20 cellular contexts compared by ENCODE assay signal in the genomic region with DNA sequence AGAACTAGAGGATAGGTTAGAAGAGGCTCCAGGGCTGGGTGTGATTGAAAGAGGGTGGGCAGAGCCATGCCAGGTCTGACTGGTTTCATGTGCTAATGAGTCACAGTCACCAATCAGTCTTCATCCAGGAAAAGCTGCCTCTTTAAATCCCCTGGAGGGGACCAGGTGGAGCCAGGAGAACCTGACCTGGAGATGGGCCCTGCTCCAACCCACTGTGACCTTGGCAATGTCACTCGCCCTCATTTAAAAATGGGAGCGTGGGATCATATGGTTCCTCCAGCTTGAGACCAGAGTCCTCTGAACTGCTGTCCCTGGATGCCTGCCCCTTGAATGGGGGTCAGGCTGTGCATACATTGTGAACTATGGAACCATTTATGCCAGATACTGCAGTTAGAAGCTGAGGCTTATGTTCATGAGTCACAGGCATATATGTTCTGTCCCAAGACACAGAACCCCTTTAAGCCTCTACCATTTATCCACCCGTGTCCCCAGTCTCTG. TPM values are rescaled to one million over a fixed set of nuclear protein-coding genes. Genes with fewer than 3 reads are reported as not detected.
A peak's percentile ranks its signal among the peaks of the same experiment; 100 is the strongest.
DNase-seq lines count a peak whose midpoint lies in the region; ATAC-seq and TF ChIP-seq lines count a peak whose summit lies in the region.
"Had no signal": no experiment of that assay in that cellular context is flagged by ENCODE, and none has a peak within 500 bp of the region (broad histone marks: within the 10 kb centered on the region; RNA-seq: fewer than 3 reads in every experiment).

No MANE protein-coding gene starts in this region.

- H3K27me3 Mint-ChIP-seq in activated CD4-positive, alpha-beta T cell treated with anti-CD3 and anti-CD28 coated beads for 36 hours: peaks cover 17% of the 10 kb centered on the region
- H3K27me3 Mint-ChIP-seq in activated CD4-positive, alpha-beta T cell treated with anti-CD3 and anti-CD28 coated beads, Interleukin-2, amount 10 ng/mL, durations not matched to agents 7 days and 5 days: peaks cover 38% of the 10 kb centered on the region

- H3K4me3 Mint-ChIP-seq in activated CD4-positive, alpha-beta T cell treated with anti-CD3 and anti-CD28 coated beads for 36 hours: no peak overlapping the region
- H3K4me3 Mint-ChIP-seq in activated CD4-positive, alpha-beta T cell treated with anti-CD3 and anti-CD28 coated beads, Interleukin-2, amount 10 ng/mL, durations not matched to agents 7 days and 5 days: no peak overlapping the region
- H3K4me3 Mint-ChIP-seq: activated CD4-positive, alpha-beta T cell treated with anti-CD3 and anti-CD28 coated beads, Interleukin-2, amount 10 ng/mL, durations not matched to agents 24 days and 14 days; activated T-cell treated with anti-CD3 and anti-CD28 coated beads, Interleukin-2, amount 50 U/mL, for 72 hours; CD8-positive, alpha-beta T cell had no signal

- 82% methylated on average over 3 of the region's 3 CpGs for WGBS in suprapubic skin

- H3K9me3 ChIP-seq in Peyer's patch (peaks cover 0 to 6% (median 0%) of the 10 kb centered on the region in 4 donors), suprapubic skin (no peaks in the 10 kb centered on the region), osteoblast (ENCODE audit: low read depth, low read length) (no peaks in the 10 kb centered on the region)

- H4K20me1 ChIP-seq in osteoblast (ENCODE audit: insufficient read depth, low read length): no peaks in the 10 kb centered on the region

- intact Hi-C loops in activated CD4-positive, alpha-beta T cell treated with anti-CD3 and anti-CD28 coated beads for 36 hours (cut with DNase I, micrococcal nuclease): no loop called here

- ATAC-seq in activated CD4-positive, alpha-beta T cell treated with anti-CD3 and anti-CD28 coated beads for 36 hours: peak; percentile 36
- no peak for ATAC-seq in GM19035 (IDR thresholded peaks at IDR 0.05; ENCODE audit: unreplicated experiment)
- ATAC-seq: activated T-cell treated with anti-CD3 and anti-CD28 coated beads, Interleukin-2, amount 50 U/mL, for 72 hours; CD8-positive, alpha-beta T cell had no signal

- no peaks in the 10 kb centered on the region for H3K4me1 Mint-ChIP-seq in activated CD4-positive, alpha-beta T cell treated with anti-CD3 and anti-CD28 coated beads for 36 hours
- no peaks in the 10 kb centered on the region for H3K4me1 Mint-ChIP-seq in activated CD4-positive, alpha-beta T cell treated with anti-CD3 and anti-CD28 coated beads, Interleukin-2, amount 10 ng/mL, durations not matched to agents 7 days and 5 days
- H3K4me1 Mint-ChIP-seq: activated CD4-positive, alpha-beta T cell treated with anti-CD3 and anti-CD28 coated beads, Interleukin-2, amount 10 ng/mL, durations not matched to agents 24 days and 14 days had no signal

- H3K4me2 ChIP-seq in osteoblast (ENCODE audit: insufficient read depth, low read length): no peak overlapping the region

- TF ChIP-seq EP300 in suprapubic skin (IDR thresholded peaks at IDR 0.05): no peak

- H3K27ac Mint-ChIP-seq in activated CD4-positive, alpha-beta T cell treated with anti-CD3 and anti-CD28 coated beads for 36 hours: no peak overlapping the region
- H3K27ac Mint-ChIP-seq in activated CD4-positive, alpha-beta T cell treated with anti-CD3 and anti-CD28 coated beads, Interleukin-2, amount 10 ng/mL, durations not matched to agents 7 days and 5 days: no peak overlapping the region
- H3K27ac Mint-ChIP-seq: activated CD4-positive, alpha-beta T cell treated with anti-CD3 and anti-CD28 coated beads, Interleukin-2, amount 10 ng/mL, durations not matched to agents 24 days and 14 days; activated T-cell treated with anti-CD3 and anti-CD28 coated beads, Interleukin-2, amount 50 U/mL, for 72 hours; CD8-positive, alpha-beta T cell had no signal

- CTCF ChIA-PET in activated CD4-positive, alpha-beta T cell treated with anti-CD3 and anti-CD28 coated beads for 36 hours (lab: Charles Lee): no interaction called here
- CTCF ChIA-PET in activated CD4-positive, alpha-beta T cell treated with anti-CD3 and anti-CD28 coated beads, Interleukin-2, amount 10 ng/mL, durations not matched to agents 7 days and 5 days (lab: Charles Lee): interaction anchor here (0.6 kb wide), 1 partner anchor 23 kb away, joined by 5 read pairs; a partner anchor contains a TSS

- H3K79me2 ChIP-seq in osteoblast (ENCODE audit: insufficient read depth, low read length): no peaks in the 10 kb centered on the region

- H3K27ac ChIP-seq in Peyer's patch (peak overlapping the region in 1 of 4 donors; percentile 68), suprapubic skin (peak overlapping the region; percentile 4), osteoblast (ENCODE audit: low read depth, low read length) (no peak overlapping the region)
- H3K27ac ChIP-seq: esophagus muscularis mucosa, heart right ventricle had no signal

- TF ChIP-seq CTCF in Peyer's patch (IDR thresholded peaks at IDR 0.05) (no peak), suprapubic skin (IDR thresholded peaks at IDR 0.05) (no peak), osteoblast (IDR thresholded peaks at IDR 0.05; ENCODE audit: extremely low read depth, low read depth, low read length) (no peak)

- H3K27me3 ChIP-seq in Peyer's patch (no peaks in the 10 kb centered on the region), suprapubic skin (no peaks in the 10 kb centered on the region), osteoblast (ENCODE audit: insufficient read depth, low read length) (peaks cover 38% of the 10 kb centered on the region)
- H3K27me3 ChIP-seq: esophagus muscularis mucosa had no signal

- POLR2A ChIA-PET in activated CD4-positive, alpha-beta T cell treated with anti-CD3 and anti-CD28 coated beads for 36 hours (lab: Charles Lee): no interaction called here
- POLR2A ChIA-PET in activated CD4-positive, alpha-beta T cell treated with anti-CD3 and anti-CD28 coated beads, Interleukin-2, amount 10 ng/mL, durations not matched to agents 7 days and 5 days (lab: Charles Lee): no interaction called here

- H2AFZ ChIP-seq in osteoblast (ENCODE audit: low read length): no peak overlapping the region

- H3K36me3 Mint-ChIP-seq in activated CD4-positive, alpha-beta T cell treated with anti-CD3 and anti-CD28 coated beads for 36 hours (ENCODE audit: low read depth): no peaks in the 10 kb centered on the region
- peaks cover 3% of the 10 kb centered on the region for H3K36me3 Mint-ChIP-seq in activated CD4-positive, alpha-beta T cell treated with anti-CD3 and anti-CD28 coated beads, Interleukin-2, amount 10 ng/mL, durations not matched to agents 7 days and 5 days (ENCODE audit: low read depth)
- H3K36me3 Mint-ChIP-seq: CD8-positive, alpha-beta T cell had no signal

- H3K36me3 ChIP-seq in Peyer's patch (no peaks in the 10 kb centered on the region), suprapubic skin (no peaks in the 10 kb centered on the region), osteoblast (ENCODE audit: insufficient read depth, low read length) (no peaks in the 10 kb centered on the region)
- H3K36me3 ChIP-seq: esophagus muscularis mucosa, heart right ventricle had no signal

- DNase-seq in activated CD4-positive, alpha-beta T cell treated with anti-CD3 and anti-CD28 coated beads for 36 hours: no peak
- no peak for DNase-seq in activated CD4-positive, alpha-beta T cell treated with anti-CD3 and anti-CD28 coated beads, Interleukin-2, amount 10 ng/mL, durations not matched to agents 7 days and 5 days
- DNase-seq in Peyer's patch: peak in 2 of 3 donors; percentile 68 to 74
- peak; percentile 45 for DNase-seq in islet precursor cell
- peak in 1 of 2 donors; percentile 75 for DNase-seq in suprapubic skin (ENCODE audit: low spot score in 2 of 2)
- no peak for DNase-seq in midbrain (lab: John Stamatoyannopoulos, UW)
- no peak for DNase-seq in osteoblast (ENCODE audit: insufficient read length, low spot score, missing footprints)
- DNase-seq: activated CD4-positive, alpha-beta T cell treated with anti-CD3 and anti-CD28 coated beads, Interleukin-2, amount 10 ng/mL, durations not matched to agents 24 days and 14 days; activated T-cell treated with anti-CD3 and anti-CD28 coated beads, Interleukin-2, amount 50 U/mL, for 72 hours; aorta; CD8-positive, alpha-beta T cell; cortex of kidney; heart right ventricle; kidney glomerular epithelial cell; NCI-H1694; SHP77 treated with DMSO at 0.1 percent for 48 hours; stimulated activated CD4-positive, alpha-beta T cell treated with anti-CD3 and anti-CD28 coated beads, Interleukin-15, amount 100 ng/mL, for 24 hours; T1000 had no signal

- H3K4me3 ChIP-seq in Peyer's patch: no peak overlapping the region
- H3K4me3 ChIP-seq in suprapubic skin: no peak overlapping the region
- no peak overlapping the region for H3K4me3 ChIP-seq in osteoblast (ENCODE audit: insufficient read depth, low read length)
- H3K4me3 ChIP-seq: esophagus muscularis mucosa, heart right ventricle had no signal

- peaks cover 8% of the 10 kb centered on the region for H3K9me3 Mint-ChIP-seq in activated CD4-positive, alpha-beta T cell treated with anti-CD3 and anti-CD28 coated beads for 36 hours (ENCODE audit: low read depth)
- peaks cover 9% of the 10 kb centered on the region for H3K9me3 Mint-ChIP-seq in activated CD4-positive, alpha-beta T cell treated with anti-CD3 and anti-CD28 coated beads, Interleukin-2, amount 10 ng/mL, durations not matched to agents 7 days and 5 days

- TF ChIP-seq POLR2A in Peyer's patch (IDR thresholded peaks at IDR 0.05) (peak in 1 of 2 donors; percentile 41), suprapubic skin (IDR thresholded peaks at IDR 0.05) (no peak)

- peaks cover 0 to 25% (median 3%) of the 10 kb centered on the region in 4 donors for H3K4me1 ChIP-seq in Peyer's patch
- H3K4me1 ChIP-seq in suprapubic skin: peaks cover 45% of the 10 kb centered on the region
- H3K4me1 ChIP-seq in osteoblast (ENCODE audit: insufficient read depth, low read length): peaks cover 4% of the 10 kb centered on the region
- H3K4me1 ChIP-seq: esophagus muscularis mucosa had no signal

RNA-seq across cellular contexts. Expression of a gene that starts 23.0 kb away (rescaled TPM):
- under 1 TPM; 0.40 to 0.50 TPM for total RNA-seq in activated CD4-positive, alpha-beta T cell treated with anti-CD3 and anti-CD28 coated beads for 36 hours
- 1 to 10 TPM; 2.4 to 2.7 TPM for total RNA-seq in activated CD4-positive, alpha-beta T cell treated with anti-CD3 and anti-CD28 coated beads, Interleukin-2, amount 10 ng/mL, durations not matched to agents 7 days and 5 days
- total RNA-seq in Peyer's patch (10 to 100 TPM; 32.2 to 65.6 (median 49.4) TPM), suprapubic skin (100 to 1,000 TPM; 128 to 206 (median 154) TPM), osteoblast (4.4 and 4.7 TPM in 2 replicates)

Comparison
In these comparisons a context has a peak if more than half of its experiments do, and no peak if none do; other contexts are left out.
1. DNase-seq: peak in Peyer's patch (2 of 3) and islet precursor cell (single experiment); none in activated CD4-positive, alpha-beta T cell treated with anti-CD3 and anti-CD28 coated beads for 36 hours (single experiment), activated CD4-positive, alpha-beta T cell treated with anti-CD3 and anti-CD28 coated beads, Interleukin-2, amount 10 ng/mL, durations not matched to agents 7 days and 5 days (single experiment), midbrain (single experiment) and osteoblast (single experiment).